Comparison of ENCODE assay signal across 30 cellular contexts in the genomic region with DNA sequence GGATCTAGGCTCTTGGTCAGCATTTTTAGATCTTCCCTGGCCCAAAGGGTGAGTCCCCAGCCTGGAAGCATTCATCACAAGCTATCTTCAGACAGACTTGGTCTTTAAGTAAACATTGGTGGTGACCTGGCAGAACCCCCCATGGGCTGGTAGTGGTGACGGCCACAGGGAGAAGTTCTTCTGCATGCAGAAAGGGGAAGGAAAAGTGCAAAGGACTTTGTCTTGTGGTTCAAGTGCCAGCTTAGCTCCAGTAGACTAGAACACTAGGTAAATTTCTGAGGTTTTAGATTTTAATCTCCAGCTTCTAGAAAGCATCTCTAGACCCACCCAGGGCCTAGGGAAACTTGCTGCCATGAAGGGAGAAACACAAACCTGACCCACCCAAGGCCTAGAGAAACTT.
"Had no signal": no experiment of that assay in that cellular context is flagged by ENCODE, and none has a peak within 500 bp of the region (broad histone marks: within the 10 kb centered on the region; RNA-seq: fewer than 3 reads in every experiment).

No MANE protein-coding gene starts in this region.

- H3K4me2 ChIP-seq: PC-9 had no signal

- H2AFZ ChIP-seq: PC-9 had no signal

- H3K27me3 ChIP-seq: adrenal gland, colonic mucosa had no signal

- H3K36me3 ChIP-seq: adrenal gland, colonic mucosa had no signal

- H3K9me3 ChIP-seq: colonic mucosa had no signal

- H3K27ac ChIP-seq: adrenal gland, colonic mucosa, PC-9, RWPE1 had no signal

- H3K4me1 ChIP-seq: adrenal gland, colonic mucosa had no signal

- H3K4me3 ChIP-seq: adrenal gland, colonic mucosa, PC-9 had no signal

- DNase-seq: activated CD4-positive, alpha-beta T cell treated with anti-CD3 and anti-CD28 coated beads for 36 hours; activated CD4-positive, alpha-beta T cell treated with anti-CD3 and anti-CD28 coated beads, Interleukin-2, amount 10 ng/mL, durations not matched to agents 7 days and 5 days; activated CD4-positive, alpha-beta T cell treated with anti-CD3 and anti-CD28 coated beads, Interleukin-2, amount 50 U/mL, for 48 hours; activated CD8-positive, alpha-beta memory T cell treated with anti-CD3 and anti-CD28 coated beads, Interleukin-2, amount 50 U/mL, for 4 hours; activated gamma-delta T cell treated with Interleukin-2 at 50 U/mL for 16 hours; activated naive CD4-positive, alpha-beta T cell treated with anti-CD3 and anti-CD28 coated beads for 36 hours; activated T-cell treated with anti-CD3 and anti-CD28 coated beads for 4 hours; activated T-cell treated with anti-CD3 and anti-CD28 coated beads, Interleukin-2, amount 50 U/mL, for 4 hours; adrenal gland; central memory CD4-positive, alpha-beta T cell; colonic mucosa; MM.1S; NCI-H1092; NCI-H146; NCI-H187; NCI-H2029 treated with DMSO at 0.1 percent for 48 hours; NCI-H2107; NCI-H2171; NCI-H510A; NCI-H526; NCI-H748 treated with DMSO at 0.1 percent for 48 hours; NK-92 treated with Interleukin-12 subunit alpha and Interleukin-12 subunit beta, amount 100 ng/mL, for 24 hours; PC-9; SIG-M5 had no signal

- ATAC-seq: activated CD4-positive, alpha-beta T cell treated with anti-CD3 and anti-CD28 coated beads for 36 hours; activated CD4-positive, CD25-positive, alpha-beta regulatory T cell treated with anti-CD3 and anti-CD28 coated beads, Interleukin-2, amount 50 U/mL, for 24 hours; activated naive CD4-positive, alpha-beta T cell treated with anti-CD3 and anti-CD28 coated beads, Interleukin-2, amount 50 U/mL, for 72 hours; activated T-cell treated with anti-CD3 and anti-CD28 coated beads, Interleukin-2, amount 50 U/mL, for 4 hours; Right ventricle myocardium inferior; SK-N-SH treated with all-trans-retinoic acid at 6 μM for 48 hours; WTC11 had no signal
